ENCODE assay signal across 8 cellular contexts in genomic region chr4:94534401-94535312, GRCh38.
A peak's percentile ranks its signal among the peaks of the same experiment; 100 is the strongest.
DNase-seq lines count a peak whose midpoint lies in the region; ATAC-seq and TF ChIP-seq lines count a peak whose summit lies in the region.

No MANE protein-coding gene starts in this region.

- DNase-seq in RPMI8226 (peak; percentile 28), left lung (no peak), NCI-H2081 (lab: John Stamatoyannopoulos, UW) (no peak), substantia nigra (lab: John Stamatoyannopoulos, UW) (no peak), HEK293T (ENCODE audit: extremely low spot score) (no peak), OCI-LY7 (ENCODE audit: low spot score) (no peak)

- H3K27ac ChIP-seq in left lung (peak overlapping the region; percentile 40 to 71), substantia nigra (ENCODE audit: low read depth, low read length, poor library complexity, severe bottlenecking) (no peak overlapping the region), OCI-LY7 (ENCODE audit: low read depth, low read length, poor library complexity, severe bottlenecking) (no peak overlapping the region)

- CTCF ChIA-PET in HEK293T (lab: Yijun Ruan, JAX) (no interaction called here), OCI-LY7 (lab: Charles Lee; ENCODE audit: unreplicated experiment) (no interaction called here)

- H3K4me3 ChIP-seq in left lung (no peak overlapping the region), OCI-LY7 (ENCODE audit: low read depth, low read length, poor library complexity, severe bottlenecking) (no peak overlapping the region)

- H4K20me1 ChIP-seq in OCI-LY7 (ENCODE audit: insufficient read depth, low read length), result no peaks in the 10 kb centered on the region

- no peak overlapping the region for H3K4me2 ChIP-seq in OCI-LY7 (ENCODE audit: low read length)

- no peaks in the 10 kb centered on the region for H3K9me3 ChIP-seq in left lung
- no peaks in the 10 kb centered on the region for H3K9me3 ChIP-seq in OCI-LY7 (ENCODE audit: low read length)

- H3K36me3 ChIP-seq in left lung, result no peaks in the 10 kb centered on the region
- H3K36me3 ChIP-seq in OCI-LY7 (ENCODE audit: insufficient read depth, low read length), result no peaks in the 10 kb centered on the region

- POLR2A ChIA-PET in HEK293T (lab: Yijun Ruan, JAX) (no interaction called here), OCI-LY7 (lab: Charles Lee) (interaction anchor here (0.6 kb wide), 1 partner anchor 11 kb away, joined by 3 read pairs; no protein-coding TSS in a partner anchor)

- no peaks in the 10 kb centered on the region for H3K9me2 ChIP-seq in OCI-LY7 (ENCODE audit: insufficient read depth, low read length)

- peaks cover 12 to 58% of the 10 kb centered on the region in 2 donors for H3K4me1 ChIP-seq in left lung
- H3K4me1 ChIP-seq in OCI-LY7 (ENCODE audit: insufficient read depth, low read length, poor library complexity, severe bottlenecking), result no peaks in the 10 kb centered on the region

- no peaks in the 10 kb centered on the region for H3K79me2 ChIP-seq in OCI-LY7 (ENCODE audit: insufficient read depth, low read depth, low read length)

- no TSS peak for BruUV-seq in OCI-LY7 (replicated peaks; lab: Mats Ljungman, UMichigan)

- intact Hi-C loops in left lung (cut with DNase I), result no loop called here
- intact Hi-C loops in OCI-LY7 (cut with micrococcal nuclease; ENCODE audit: unreplicated experiment), result no loop called here

- peak; percentile 95 for ATAC-seq in GM18873 (IDR thresholded peaks at IDR 0.05; ENCODE audit: low FRiP score, unreplicated experiment)
- peak; percentile 93 for ATAC-seq in HG02938 (IDR thresholded peaks at IDR 0.05; ENCODE audit: unreplicated experiment)
- peak; percentile 78 for ATAC-seq in left lung

- TF ChIP-seq CTCF in left lung (IDR thresholded peaks at IDR 0.05), result no peak
- no peak for TF ChIP-seq CTCF in OCI-LY7 (conservative IDR thresholded peaks at IDR 0.05; ENCODE audit: low read length)

- H2AFZ ChIP-seq in OCI-LY7 (ENCODE audit: low read length), result no peak overlapping the region

- no peaks in the 10 kb centered on the region for H3K27me3 ChIP-seq in left lung

TF ChIP-seq in HEK293T, 16 proteins besides CTCF, POLR2A, EP300 and RAD21:
- TF ChIP-seq BHLHE40 (IDR thresholded peaks at IDR 0.05; ENCODE audit: borderline replicate concordance) (no peak), ELF4 (IDR thresholded peaks at IDR 0.05) (no peak), SUZ12 (IDR thresholded peaks at IDR 0.05) (no peak), NFRKB (IDR thresholded peaks at IDR 0.05) (no peak), FOXA1 (IDR thresholded peaks at IDR 0.05) (no peak), FOXM1 (IDR thresholded peaks at IDR 0.05; ENCODE audit: borderline replicate concordance) (no peak), PKNOX1 (IDR thresholded peaks at IDR 0.05) (no peak), ARNT (IDR thresholded peaks at IDR 0.05) (no peak), TARDBP (IDR thresholded peaks at IDR 0.05) (no peak), FOXK2 (IDR thresholded peaks at IDR 0.05) (no peak), L3MBTL2 (conservative IDR thresholded peaks at IDR 0.05) (no peak), ZNF384 (IDR thresholded peaks at IDR 0.05) (no peak), HDGF (IDR thresholded peaks at IDR 0.05; ENCODE audit: borderline replicate concordance) (no peak)

Comparison
In these comparisons a context has a peak if more than half of its experiments do, and no peak if none do; other contexts are left out.
1. H3K27ac ChIP-seq: peak in left lung (2 of 2); none in substantia nigra (single experiment) and OCI-LY7 (single experiment).
2. Peak in every context shown above with its lines, with median percentiles within 50 percentile points of each other: ATAC-seq.